1 cellular context compared by ENCODE assay signal in the genomic region with DNA sequence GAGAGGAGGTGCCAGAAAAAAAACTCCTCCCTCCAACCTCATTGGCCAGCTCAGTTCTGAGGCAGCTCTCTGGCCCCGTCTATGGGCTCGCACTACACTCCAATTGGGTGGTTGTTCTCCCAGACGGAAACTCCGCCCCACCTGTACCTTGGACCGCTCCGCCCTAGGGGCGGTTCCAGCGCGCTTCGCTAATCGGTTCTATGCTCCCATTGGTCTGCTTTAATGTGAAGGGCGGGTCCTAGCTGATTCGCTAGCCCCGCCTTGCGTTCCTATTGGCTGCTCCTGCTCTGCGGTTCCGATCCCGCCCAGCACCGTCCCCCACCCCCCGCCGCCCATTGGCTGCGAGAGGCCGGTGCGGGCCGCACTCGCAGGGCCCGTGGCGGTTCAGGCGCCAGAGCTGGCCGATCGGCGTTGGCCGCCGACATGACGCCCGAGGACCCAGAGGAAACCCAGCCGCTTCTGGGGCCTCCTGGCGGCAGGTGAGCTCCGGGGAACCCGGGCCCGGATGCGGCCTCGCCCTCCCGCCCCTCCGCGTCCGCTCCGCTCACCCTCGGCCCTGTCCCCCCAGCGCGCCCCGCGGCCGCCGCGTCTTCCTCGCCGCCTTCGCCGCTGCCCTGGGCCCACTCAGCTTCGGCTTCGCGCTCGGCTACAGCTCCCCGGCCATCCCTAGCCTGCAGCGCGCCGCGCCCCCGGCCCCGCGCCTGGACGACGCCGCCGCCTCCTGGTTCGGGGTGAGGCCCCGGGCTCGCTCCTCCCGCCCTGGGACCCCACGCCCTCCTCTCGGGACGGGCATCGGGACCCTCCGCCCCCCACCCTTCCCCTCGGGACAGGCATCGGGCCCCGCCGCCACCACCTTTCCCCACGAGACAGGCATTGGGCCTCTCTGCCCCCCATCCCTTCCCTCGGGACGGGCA.
A peak's percentile ranks its signal among the peaks of the same experiment; 100 is the strongest.
TF ChIP-seq lines count a peak whose summit lies in the region.

A gene with protein sequence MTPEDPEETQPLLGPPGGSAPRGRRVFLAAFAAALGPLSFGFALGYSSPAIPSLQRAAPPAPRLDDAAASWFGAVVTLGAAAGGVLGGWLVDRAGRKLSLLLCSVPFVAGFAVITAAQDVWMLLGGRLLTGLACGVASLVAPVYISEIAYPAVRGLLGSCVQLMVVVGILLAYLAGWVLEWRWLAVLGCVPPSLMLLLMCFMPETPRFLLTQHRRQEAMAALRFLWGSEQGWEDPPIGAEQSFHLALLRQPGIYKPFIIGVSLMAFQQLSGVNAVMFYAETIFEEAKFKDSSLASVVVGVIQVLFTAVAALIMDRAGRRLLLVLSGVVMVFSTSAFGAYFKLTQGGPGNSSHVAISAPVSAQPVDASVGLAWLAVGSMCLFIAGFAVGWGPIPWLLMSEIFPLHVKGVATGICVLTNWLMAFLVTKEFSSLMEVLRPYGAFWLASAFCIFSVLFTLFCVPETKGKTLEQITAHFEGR (plus strand): TSS at position 362 of the 914 bp plus-strand sequence. CDS start 62 bp downstream, at position 424.

TF ChIP-seq in K562, 482 proteins besides CTCF, POLR2A, EP300 and RAD21 (continued from another document and continues in another):
- TF ChIP-seq, protein P1, sequence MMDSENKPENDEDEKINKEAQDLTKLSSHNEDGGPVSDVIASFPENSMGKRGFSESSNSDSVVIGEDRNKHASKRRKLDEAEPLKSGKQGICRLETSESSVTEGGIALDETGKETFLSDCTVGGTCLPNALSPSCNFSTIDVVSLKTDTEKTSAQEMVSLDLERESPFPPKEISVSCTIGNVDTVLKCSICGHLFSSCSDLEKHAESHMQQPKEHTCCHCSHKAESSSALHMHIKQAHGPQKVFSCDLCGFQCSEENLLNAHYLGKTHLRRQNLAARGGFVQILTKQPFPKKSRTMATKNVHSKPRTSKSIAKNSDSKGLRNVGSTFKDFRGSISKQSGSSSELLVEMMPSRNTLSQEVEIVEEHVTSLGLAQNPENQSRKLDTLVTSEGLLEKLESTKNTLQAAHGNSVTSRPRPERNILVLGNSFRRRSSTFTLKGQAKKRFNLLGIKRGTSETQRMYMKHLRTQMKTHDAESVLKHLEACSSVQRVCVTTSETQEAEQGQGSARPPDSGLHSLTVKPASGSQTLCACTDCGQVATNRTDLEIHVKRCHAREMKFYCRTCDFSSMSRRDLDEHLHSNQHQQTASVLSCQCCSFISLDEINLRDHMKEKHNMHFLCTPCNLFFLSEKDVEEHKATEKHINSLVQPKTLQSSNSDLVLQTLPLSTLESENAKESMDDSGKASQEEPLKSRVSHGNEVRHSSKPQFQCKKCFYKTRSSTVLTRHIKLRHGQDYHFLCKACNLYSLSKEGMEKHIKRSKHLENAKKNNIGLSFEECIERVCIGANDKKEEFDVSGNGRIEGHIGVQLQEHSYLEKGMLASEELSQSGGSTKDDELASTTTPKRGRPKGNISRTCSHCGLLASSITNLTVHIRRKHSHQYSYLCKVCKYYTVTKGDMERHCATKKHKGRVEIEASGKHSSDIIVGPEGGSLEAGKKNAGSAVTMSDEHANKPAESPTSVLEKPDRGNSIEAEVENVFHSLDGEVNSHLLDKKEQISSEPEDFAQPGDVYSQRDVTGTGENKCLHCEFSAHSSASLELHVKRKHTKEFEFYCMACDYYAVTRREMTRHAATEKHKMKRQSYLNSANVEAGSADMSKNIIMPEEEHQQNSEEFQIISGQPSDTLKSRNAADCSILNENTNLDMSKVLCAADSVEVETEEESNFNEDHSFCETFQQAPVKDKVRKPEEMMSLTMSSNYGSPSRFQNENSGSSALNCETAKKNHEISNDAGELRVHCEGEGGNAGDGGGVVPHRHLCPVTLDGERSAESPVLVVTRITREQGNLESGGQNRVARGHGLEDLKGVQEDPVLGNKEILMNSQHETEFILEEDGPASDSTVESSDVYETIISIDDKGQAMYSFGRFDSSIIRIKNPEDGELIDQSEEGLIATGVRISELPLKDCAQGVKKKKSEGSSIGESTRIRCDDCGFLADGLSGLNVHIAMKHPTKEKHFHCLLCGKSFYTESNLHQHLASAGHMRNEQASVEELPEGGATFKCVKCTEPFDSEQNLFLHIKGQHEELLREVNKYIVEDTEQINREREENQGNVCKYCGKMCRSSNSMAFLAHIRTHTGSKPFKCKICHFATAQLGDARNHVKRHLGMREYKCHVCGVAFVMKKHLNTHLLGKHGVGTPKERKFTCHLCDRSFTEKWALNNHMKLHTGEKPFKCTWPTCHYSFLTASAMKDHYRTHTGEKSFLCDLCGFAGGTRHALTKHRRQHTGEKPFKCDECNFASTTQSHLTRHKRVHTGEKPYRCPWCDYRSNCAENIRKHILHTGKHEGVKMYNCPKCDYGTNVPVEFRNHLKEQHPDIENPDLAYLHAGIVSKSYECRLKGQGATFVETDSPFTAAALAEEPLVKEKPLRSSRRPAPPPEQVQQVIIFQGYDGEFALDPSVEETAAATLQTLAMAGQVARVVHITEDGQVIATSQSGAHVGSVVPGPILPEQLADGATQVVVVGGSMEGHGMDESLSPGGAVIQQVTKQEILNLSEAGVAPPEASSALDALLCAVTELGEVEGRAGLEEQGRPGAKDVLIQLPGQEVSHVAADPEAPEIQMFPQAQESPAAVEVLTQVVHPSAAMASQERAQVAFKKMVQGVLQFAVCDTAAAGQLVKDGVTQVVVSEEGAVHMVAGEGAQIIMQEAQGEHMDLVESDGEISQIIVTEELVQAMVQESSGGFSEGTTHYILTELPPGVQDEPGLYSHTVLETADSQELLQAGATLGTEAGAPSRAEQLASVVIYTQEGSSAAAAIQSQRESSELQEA (IDR thresholded peaks at IDR 0.05; ENCODE audit: low read depth): no peak
- no peak for TF ChIP-seq ZNF263 (CRISPR knock-in tag; IDR thresholded peaks at IDR 0.05; ENCODE audit: borderline replicate concordance)
- TF ChIP-seq BHLHE40 (IDR thresholded peaks at IDR 0.05; ENCODE audit: low read length): no peak
- TF ChIP-seq JUN (IDR thresholded peaks at IDR 0.05; ENCODE audit: borderline replicate concordance, low read depth, low read length): no peak
- TF ChIP-seq JUN (CRISPR knock-in tag; IDR thresholded peaks at IDR 0.05; ENCODE audit: borderline replicate concordance): 0 out of 2 replicates have a peak, but pooled peaks have one; percentile 68
- TF ChIP-seq, protein P2, sequence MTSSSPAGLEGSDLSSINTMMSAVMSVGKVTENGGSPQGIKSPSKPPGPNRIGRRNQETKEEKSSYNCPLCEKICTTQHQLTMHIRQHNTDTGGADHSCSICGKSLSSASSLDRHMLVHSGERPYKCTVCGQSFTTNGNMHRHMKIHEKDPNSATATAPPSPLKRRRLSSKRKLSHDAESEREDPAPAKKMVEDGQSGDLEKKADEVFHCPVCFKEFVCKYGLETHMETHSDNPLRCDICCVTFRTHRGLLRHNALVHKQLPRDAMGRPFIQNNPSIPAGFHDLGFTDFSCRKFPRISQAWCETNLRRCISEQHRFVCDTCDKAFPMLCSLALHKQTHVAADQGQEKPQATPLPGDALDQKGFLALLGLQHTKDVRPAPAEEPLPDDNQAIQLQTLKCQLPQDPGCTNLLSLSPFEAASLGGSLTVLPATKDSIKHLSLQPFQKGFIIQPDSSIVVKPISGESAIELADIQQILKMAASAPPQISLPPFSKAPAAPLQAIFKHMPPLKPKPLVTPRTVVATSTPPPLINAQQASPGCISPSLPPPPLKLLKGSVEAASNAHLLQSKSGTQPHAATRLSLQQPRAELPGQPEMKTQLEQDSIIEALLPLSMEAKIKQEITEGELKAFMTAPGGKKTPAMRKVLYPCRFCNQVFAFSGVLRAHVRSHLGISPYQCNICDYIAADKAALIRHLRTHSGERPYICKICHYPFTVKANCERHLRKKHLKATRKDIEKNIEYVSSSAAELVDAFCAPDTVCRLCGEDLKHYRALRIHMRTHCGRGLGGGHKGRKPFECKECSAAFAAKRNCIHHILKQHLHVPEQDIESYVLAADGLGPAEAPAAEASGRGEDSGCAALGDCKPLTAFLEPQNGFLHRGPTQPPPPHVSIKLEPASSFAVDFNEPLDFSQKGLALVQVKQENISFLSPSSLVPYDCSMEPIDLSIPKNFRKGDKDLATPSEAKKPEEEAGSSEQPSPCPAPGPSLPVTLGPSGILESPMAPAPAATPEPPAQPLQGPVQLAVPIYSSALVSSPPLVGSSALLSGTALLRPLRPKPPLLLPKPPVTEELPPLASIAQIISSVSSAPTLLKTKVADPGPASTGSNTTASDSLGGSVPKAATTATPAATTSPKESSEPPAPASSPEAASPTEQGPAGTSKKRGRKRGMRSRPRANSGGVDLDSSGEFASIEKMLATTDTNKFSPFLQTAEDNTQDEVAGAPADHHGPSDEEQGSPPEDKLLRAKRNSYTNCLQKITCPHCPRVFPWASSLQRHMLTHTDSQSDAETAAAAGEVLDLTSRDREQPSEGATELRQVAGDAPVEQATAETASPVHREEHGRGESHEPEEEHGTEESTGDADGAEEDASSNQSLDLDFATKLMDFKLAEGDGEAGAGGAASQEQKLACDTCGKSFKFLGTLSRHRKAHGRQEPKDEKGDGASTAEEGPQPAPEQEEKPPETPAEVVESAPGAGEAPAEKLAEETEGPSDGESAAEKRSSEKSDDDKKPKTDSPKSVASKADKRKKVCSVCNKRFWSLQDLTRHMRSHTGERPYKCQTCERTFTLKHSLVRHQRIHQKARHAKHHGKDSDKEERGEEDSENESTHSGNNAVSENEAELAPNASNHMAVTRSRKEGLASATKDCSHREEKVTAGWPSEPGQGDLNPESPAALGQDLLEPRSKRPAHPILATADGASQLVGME (CRISPR knock-in tag; IDR thresholded peaks at IDR 0.05): no peak
- TF ChIP-seq NR2C2 (CRISPR knock-in tag; IDR thresholded peaks at IDR 0.05): no peak; the same call in 1 of the 2 replicates
- no peak for TF ChIP-seq NR2C2 (tag; IDR thresholded peaks at IDR 0.05)
- TF ChIP-seq ZNF282 (CRISPR knock-in tag; IDR thresholded peaks at IDR 0.05): 0 out of 2 replicates have a peak, but pooled peaks have one; percentile 40
- TF ChIP-seq SRSF1 (IDR thresholded peaks at IDR 0.05; ENCODE audit: low read depth, low read length): no peak
- peak; percentile 59; the same call in 1 of the 2 replicates for TF ChIP-seq ZNF431 (CRISPR knock-in tag; IDR thresholded peaks at IDR 0.05)
- TF ChIP-seq, protein P3, sequence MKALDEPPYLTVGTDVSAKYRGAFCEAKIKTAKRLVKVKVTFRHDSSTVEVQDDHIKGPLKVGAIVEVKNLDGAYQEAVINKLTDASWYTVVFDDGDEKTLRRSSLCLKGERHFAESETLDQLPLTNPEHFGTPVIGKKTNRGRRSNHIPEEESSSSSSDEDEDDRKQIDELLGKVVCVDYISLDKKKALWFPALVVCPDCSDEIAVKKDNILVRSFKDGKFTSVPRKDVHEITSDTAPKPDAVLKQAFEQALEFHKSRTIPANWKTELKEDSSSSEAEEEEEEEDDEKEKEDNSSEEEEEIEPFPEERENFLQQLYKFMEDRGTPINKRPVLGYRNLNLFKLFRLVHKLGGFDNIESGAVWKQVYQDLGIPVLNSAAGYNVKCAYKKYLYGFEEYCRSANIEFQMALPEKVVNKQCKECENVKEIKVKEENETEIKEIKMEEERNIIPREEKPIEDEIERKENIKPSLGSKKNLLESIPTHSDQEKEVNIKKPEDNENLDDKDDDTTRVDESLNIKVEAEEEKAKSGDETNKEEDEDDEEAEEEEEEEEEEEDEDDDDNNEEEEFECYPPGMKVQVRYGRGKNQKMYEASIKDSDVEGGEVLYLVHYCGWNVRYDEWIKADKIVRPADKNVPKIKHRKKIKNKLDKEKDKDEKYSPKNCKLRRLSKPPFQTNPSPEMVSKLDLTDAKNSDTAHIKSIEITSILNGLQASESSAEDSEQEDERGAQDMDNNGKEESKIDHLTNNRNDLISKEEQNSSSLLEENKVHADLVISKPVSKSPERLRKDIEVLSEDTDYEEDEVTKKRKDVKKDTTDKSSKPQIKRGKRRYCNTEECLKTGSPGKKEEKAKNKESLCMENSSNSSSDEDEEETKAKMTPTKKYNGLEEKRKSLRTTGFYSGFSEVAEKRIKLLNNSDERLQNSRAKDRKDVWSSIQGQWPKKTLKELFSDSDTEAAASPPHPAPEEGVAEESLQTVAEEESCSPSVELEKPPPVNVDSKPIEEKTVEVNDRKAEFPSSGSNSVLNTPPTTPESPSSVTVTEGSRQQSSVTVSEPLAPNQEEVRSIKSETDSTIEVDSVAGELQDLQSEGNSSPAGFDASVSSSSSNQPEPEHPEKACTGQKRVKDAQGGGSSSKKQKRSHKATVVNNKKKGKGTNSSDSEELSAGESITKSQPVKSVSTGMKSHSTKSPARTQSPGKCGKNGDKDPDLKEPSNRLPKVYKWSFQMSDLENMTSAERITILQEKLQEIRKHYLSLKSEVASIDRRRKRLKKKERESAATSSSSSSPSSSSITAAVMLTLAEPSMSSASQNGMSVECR (CRISPR knock-in tag; IDR thresholded peaks at IDR 0.05): no peak; the same call in 1 of the 2 replicates
- TF ChIP-seq, protein P4, sequence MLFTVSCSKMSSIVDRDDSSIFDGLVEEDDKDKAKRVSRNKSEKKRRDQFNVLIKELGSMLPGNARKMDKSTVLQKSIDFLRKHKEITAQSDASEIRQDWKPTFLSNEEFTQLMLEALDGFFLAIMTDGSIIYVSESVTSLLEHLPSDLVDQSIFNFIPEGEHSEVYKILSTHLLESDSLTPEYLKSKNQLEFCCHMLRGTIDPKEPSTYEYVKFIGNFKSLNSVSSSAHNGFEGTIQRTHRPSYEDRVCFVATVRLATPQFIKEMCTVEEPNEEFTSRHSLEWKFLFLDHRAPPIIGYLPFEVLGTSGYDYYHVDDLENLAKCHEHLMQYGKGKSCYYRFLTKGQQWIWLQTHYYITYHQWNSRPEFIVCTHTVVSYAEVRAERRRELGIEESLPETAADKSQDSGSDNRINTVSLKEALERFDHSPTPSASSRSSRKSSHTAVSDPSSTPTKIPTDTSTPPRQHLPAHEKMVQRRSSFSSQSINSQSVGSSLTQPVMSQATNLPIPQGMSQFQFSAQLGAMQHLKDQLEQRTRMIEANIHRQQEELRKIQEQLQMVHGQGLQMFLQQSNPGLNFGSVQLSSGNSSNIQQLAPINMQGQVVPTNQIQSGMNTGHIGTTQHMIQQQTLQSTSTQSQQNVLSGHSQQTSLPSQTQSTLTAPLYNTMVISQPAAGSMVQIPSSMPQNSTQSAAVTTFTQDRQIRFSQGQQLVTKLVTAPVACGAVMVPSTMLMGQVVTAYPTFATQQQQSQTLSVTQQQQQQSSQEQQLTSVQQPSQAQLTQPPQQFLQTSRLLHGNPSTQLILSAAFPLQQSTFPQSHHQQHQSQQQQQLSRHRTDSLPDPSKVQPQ (CRISPR knock-in tag; IDR thresholded peaks at IDR 0.05; ENCODE audit: borderline replicate concordance): no peak
- TF ChIP-seq CHD1 (IDR thresholded peaks at IDR 0.05; ENCODE audit: low read length): no peak
- TF ChIP-seq ELF1 (tag; IDR thresholded peaks at IDR 0.05): no peak
- no peak for TF ChIP-seq SNIP1 (IDR thresholded peaks at IDR 0.05; ENCODE audit: low read depth)
- TF ChIP-seq ZNF780A (CRISPR knock-in tag; IDR thresholded peaks at IDR 0.05): no peak
- TF ChIP-seq, protein P5, sequence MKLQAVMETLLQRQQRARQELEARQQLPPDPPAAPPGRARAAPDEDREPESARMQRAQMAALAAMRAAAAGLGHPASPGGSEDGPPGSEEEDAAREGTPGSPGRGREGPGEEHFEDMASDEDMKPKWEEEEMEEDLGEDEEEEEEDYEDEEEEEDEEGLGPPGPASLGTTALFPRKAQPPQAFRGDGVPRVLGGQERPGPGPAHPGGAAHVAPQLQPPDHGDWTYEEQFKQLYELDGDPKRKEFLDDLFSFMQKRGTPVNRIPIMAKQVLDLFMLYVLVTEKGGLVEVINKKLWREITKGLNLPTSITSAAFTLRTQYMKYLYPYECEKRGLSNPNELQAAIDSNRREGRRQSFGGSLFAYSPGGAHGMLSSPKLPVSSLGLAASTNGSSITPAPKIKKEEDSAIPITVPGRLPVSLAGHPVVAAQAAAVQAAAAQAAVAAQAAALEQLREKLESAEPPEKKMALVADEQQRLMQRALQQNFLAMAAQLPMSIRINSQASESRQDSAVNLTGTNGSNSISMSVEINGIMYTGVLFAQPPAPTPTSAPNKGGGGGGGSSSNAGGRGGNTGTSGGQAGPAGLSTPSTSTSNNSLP (IDR thresholded peaks at IDR 0.05; ENCODE audit: borderline replicate concordance, low read depth, low read length): no peak
- TF ChIP-seq CBFA2T3 (IDR thresholded peaks at IDR 0.05): no peak
- no peak for TF ChIP-seq MED1 (CRISPR knock-in tag; IDR thresholded peaks at IDR 0.05; ENCODE audit: borderline replicate concordance)
- TF ChIP-seq HMG20A (CRISPR knock-in tag; conservative IDR thresholded peaks at IDR 0.05): no peak
